ENCODE assay signal across 8 cellular contexts in the genomic region with DNA sequence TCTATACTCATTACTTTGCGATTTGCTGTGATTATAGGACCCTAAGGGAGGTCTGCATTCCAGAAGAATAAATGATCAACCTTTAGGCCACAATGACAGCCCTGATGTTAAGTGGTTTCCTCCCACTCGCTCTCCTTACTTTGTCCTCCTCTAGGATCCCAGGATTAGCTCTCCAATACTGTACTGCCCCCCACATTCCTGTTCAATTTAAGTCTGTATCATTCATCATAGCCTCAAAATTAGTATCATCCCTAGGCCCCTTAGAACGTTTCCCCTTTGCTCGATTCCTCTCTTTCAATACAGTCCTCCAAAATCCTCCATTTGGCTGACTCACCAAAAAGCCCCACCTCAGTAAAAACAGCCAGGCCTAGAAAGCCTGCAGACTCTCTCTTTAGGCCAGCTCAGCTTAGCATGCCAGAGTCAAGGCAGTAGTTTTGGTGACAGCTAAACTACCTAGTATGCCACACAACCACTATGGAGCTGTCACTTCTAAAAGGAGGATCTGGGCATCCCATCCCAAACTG. TPM values are rescaled to one million over a fixed set of nuclear protein-coding genes. Genes with fewer than 3 reads are reported as not detected.
DNase-seq lines count a peak whose midpoint lies in the region; ATAC-seq, FAIRE-seq and TF ChIP-seq lines count a peak whose summit lies in the region.

No MANE protein-coding gene starts in this region.

- H4K12ac ChIP-seq in trophoblast cell (ENCODE audit: low read depth, low read length): no peak overlapping the region

- H4K8ac ChIP-seq in trophoblast cell (ENCODE audit: low read depth, low read length): no peak overlapping the region

- no peak overlapping the region for H3K18ac ChIP-seq in trophoblast cell (ENCODE audit: low read length)

- no CpG with 5 or more reads among the region's 4 CpGs for WGBS in trophoblast cell (ENCODE audit: extremely low coverage, insufficient coverage, insufficient read length)

- TF ChIP-seq CTCF in cardiac fibroblast (IDR thresholded peaks at IDR 0.05; ENCODE audit: low read depth, low read length): no peak
- TF ChIP-seq CTCF in coronary artery (IDR thresholded peaks at IDR 0.05): no peak

- no peaks in the 10 kb centered on the region for H3K27me3 ChIP-seq in MG63
- H3K27me3 ChIP-seq in trophoblast cell (ENCODE audit: insufficient read depth, low read length): no peaks in the 10 kb centered on the region

- no peak for ATAC-seq in HG03159 (IDR thresholded peaks at IDR 0.05; ENCODE audit: unreplicated experiment)

- no peak overlapping the region for H3K14ac ChIP-seq in trophoblast cell (ENCODE audit: low read length)

- no peak overlapping the region for H2BK12ac ChIP-seq in trophoblast cell (ENCODE audit: low read length)

- H3K4me3 ChIP-seq in MG63 (no peak overlapping the region), cardiac fibroblast (replicated peaks in 1 of 2; ENCODE audit: low read depth in 2 of 2, low read length in 2 of 2) (no peak overlapping the region), trophoblast cell (ENCODE audit: low read depth, low read length) (no peak overlapping the region), coronary artery (no peak overlapping the region)

- H3K27ac ChIP-seq in trophoblast cell (ENCODE audit: low read depth, low read length) (no peak overlapping the region), coronary artery (peak overlapping the region in 1 of 2 donors; percentile 43)

- H3K9me3 ChIP-seq in MG63: no peaks in the 10 kb centered on the region
- H3K9me3 ChIP-seq in trophoblast cell (ENCODE audit: insufficient read depth, low read depth, low read length): no peaks in the 10 kb centered on the region

- H3K4ac ChIP-seq in trophoblast cell (ENCODE audit: low read depth, low read length): no peak overlapping the region

- no peak overlapping the region for H2BK5ac ChIP-seq in trophoblast cell (ENCODE audit: low read depth, low read length, poor library complexity)

- H3K79me2 ChIP-seq in trophoblast cell (ENCODE audit: control insufficient read depth, insufficient read depth, low read length, poor library complexity): no peaks in the 10 kb centered on the region

- no peak overlapping the region for H3K4me2 ChIP-seq in trophoblast cell (ENCODE audit: low read length)

- peaks cover 0 to 2% of the 10 kb centered on the region in 2 experiments for H3K4me1 ChIP-seq in trophoblast cell (ENCODE audit: control insufficient read depth in 1 of 2, insufficient read depth in 2 of 2, low read length in 2 of 2)

- no peaks in the 10 kb centered on the region for H3K79me1 ChIP-seq in trophoblast cell (ENCODE audit: low read length)

- H3K9ac ChIP-seq in trophoblast cell (ENCODE audit: low read length): no peak overlapping the region

- H2BK120ac ChIP-seq in trophoblast cell (ENCODE audit: insufficient read depth, low read length, poor library complexity): no peak overlapping the region

- no peak overlapping the region for H2AK5ac ChIP-seq in trophoblast cell (ENCODE audit: low read length)

- DNase-seq in GM19239 (ENCODE audit: insufficient read length, low spot score) (no peak), MG63 (peak; percentile 66), cardiac fibroblast (ENCODE audit: low read depth in 2 of 2) (peak; percentile 71 to 91), trophoblast cell (peak; percentile 49 to 68), coronary artery (ENCODE audit: low spot score) (no peak), NCI-H187 (lab: John Stamatoyannopoulos, UW) (no peak)
- DNase-seq in effector CD4-positive, alpha-beta T cell: no peak

- H3K36me3 ChIP-seq in MG63 (peaks cover 26% of the 10 kb centered on the region), trophoblast cell (ENCODE audit: control insufficient read depth in 1 of 2, insufficient read depth in 2 of 2, low read length in 2 of 2) (peaks cover under 1 to 2% of the 10 kb centered on the region in 2 experiments)

- no peak overlapping the region for H4K91ac ChIP-seq in trophoblast cell (ENCODE audit: low read depth, low read length)

- no peak overlapping the region for H3K23ac ChIP-seq in trophoblast cell (ENCODE audit: low read length)

- no peak overlapping the region for H2AFZ ChIP-seq in trophoblast cell (ENCODE audit: insufficient read depth, low read length, poor library complexity)

- peak; percentile 76 for FAIRE-seq in GM19239 (lab: Jason Lieb, UNC)

RNA-seq across cellular contexts. Expression of a gene that starts 24.4 kb away (rescaled TPM):
- total RNA-seq in MG63 (2014; rRNA removed; shearing (Covaris generic); ENCODE audit: low replicate concordance): 30.8 and 53.5 TPM in 2 replicates
- polyA plus RNA-seq in trophoblast cell (2013): 37.7 and 40.3 TPM in 2 replicates

Comparison
In these comparisons a context has a peak if more than half of its experiments do, and no peak if none do; other contexts are left out.
1. DNase-seq: peak in MG63 (single experiment), cardiac fibroblast (2 of 2) and trophoblast cell (2 of 2); none in GM19239 (single experiment), effector CD4-positive, alpha-beta T cell (single experiment), coronary artery (single experiment) and NCI-H187 (0 of 2).